Comparison of ENCODE assay signal across 1 cellular context in the genomic region with DNA sequence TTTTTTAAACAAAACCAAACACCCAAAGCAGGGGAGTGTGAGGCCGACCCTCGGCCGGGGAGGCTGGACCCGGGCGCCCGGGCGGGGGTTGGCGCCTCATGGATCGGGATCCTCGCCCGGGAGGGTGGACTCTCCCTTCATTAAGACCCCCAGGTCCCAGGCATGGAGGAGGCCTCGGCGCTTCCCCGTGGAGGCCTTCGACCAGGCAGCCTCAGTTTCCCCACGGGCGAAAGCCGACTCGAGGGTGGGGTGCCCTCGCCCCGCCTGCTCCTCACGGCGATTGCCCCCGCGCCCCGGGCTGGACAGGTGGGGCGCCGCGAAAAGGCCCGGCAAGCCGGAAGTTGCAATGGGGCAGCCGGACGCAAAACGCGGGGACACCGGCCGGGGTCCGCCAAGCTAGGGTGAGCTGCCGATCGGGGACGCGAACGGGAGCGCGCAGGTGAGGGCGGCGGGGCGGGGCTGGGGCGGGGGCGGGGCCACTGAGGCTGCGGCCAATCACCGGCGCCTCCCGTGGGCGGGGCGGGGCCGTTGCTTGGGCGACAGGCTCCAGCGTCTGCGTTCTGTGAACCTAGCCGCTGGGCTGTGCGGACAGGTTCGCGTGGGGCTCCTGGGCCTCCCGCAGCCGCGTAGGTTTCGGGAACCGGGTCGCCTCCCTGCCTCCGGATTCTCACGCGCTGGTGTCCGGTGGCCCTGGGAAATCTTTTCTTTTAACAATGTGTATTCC.
TF ChIP-seq lines count a peak whose summit lies in the region.

No MANE protein-coding gene starts in this region.

TF ChIP-seq in HepG2, 621 proteins besides CTCF, POLR2A, EP300 and RAD21 (continued from another document and continues in another):
- TF ChIP-seq, protein P1, sequence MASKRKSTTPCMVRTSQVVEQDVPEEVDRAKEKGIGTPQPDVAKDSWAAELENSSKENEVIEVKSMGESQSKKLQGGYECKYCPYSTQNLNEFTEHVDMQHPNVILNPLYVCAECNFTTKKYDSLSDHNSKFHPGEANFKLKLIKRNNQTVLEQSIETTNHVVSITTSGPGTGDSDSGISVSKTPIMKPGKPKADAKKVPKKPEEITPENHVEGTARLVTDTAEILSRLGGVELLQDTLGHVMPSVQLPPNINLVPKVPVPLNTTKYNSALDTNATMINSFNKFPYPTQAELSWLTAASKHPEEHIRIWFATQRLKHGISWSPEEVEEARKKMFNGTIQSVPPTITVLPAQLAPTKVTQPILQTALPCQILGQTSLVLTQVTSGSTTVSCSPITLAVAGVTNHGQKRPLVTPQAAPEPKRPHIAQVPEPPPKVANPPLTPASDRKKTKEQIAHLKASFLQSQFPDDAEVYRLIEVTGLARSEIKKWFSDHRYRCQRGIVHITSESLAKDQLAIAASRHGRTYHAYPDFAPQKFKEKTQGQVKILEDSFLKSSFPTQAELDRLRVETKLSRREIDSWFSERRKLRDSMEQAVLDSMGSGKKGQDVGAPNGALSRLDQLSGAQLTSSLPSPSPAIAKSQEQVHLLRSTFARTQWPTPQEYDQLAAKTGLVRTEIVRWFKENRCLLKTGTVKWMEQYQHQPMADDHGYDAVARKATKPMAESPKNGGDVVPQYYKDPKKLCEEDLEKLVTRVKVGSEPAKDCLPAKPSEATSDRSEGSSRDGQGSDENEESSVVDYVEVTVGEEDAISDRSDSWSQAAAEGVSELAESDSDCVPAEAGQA (IDR thresholded peaks at IDR 0.05; ENCODE audit: low read depth), result peak; percentile 79; the same call in 1 of the 2 replicates
- TF ChIP-seq, protein P1 (CRISPR knock-in tag; IDR thresholded peaks at IDR 0.05; ENCODE audit: borderline replicate concordance), result no peak
- TF ChIP-seq ARNT2 (CRISPR knock-in tag; IDR thresholded peaks at IDR 0.05; ENCODE audit: low read depth) (0 out of 2 replicates have a peak, but pooled peaks have one; percentile 31), SNAI1 (CRISPR knock-in tag; IDR thresholded peaks at IDR 0.05; ENCODE audit: borderline replicate concordance) (0 out of 2 replicates have a peak, but pooled peaks have one; percentile 40), ZNF598 (CRISPR knock-in tag; IDR thresholded peaks at IDR 0.05; ENCODE audit: borderline replicate concordance) (no peak), ZSCAN12 (CRISPR knock-in tag; IDR thresholded peaks at IDR 0.05) (no peak), ATM (IDR thresholded peaks at IDR 0.05; ENCODE audit: borderline replicate concordance) (no peak), PHB2 (IDR thresholded peaks at IDR 0.05; ENCODE audit: partially characterized antibody) (no peak), TCF12 (IDR thresholded peaks at IDR 0.05) (no peak), TCF12 (CRISPR knock-in tag; IDR thresholded peaks at IDR 0.05) (0 out of 2 replicates have a peak, but pooled peaks have one; percentile 24), ZNF230 (CRISPR knock-in tag; IDR thresholded peaks at IDR 0.05) (no peak), GLI4 (CRISPR knock-in tag; IDR thresholded peaks at IDR 0.05; ENCODE audit: borderline replicate concordance) (no peak), SMARCC2 (IDR thresholded peaks at IDR 0.05) (no peak), NFYB (CRISPR knock-in tag; IDR thresholded peaks at IDR 0.05) (peak; percentile 59), ZFP62 (CRISPR knock-in tag; IDR thresholded peaks at IDR 0.05) (no peak), ZNF605 (CRISPR knock-in tag; IDR thresholded peaks at IDR 0.05) (peak; percentile 67; the same call in 1 of the 2 replicates), ARNTL (CRISPR knock-in tag; IDR thresholded peaks at IDR 0.05) (no peak; the same call in 1 of the 2 replicates), HDAC2 (CRISPR knock-in tag; IDR thresholded peaks at IDR 0.05) (peak; percentile 69; the same call in 1 of the 2 replicates), CBX1 (IDR thresholded peaks at IDR 0.05; ENCODE audit: low read depth) (peak; percentile 47), ZBTB20 (CRISPR knock-in tag; IDR thresholded peaks at IDR 0.05; ENCODE audit: borderline replicate concordance, low read depth) (0 out of 2 replicates have a peak, but pooled peaks have one; percentile 20), ZNF761 (CRISPR knock-in tag; conservative IDR thresholded peaks at IDR 0.05) (no peak), KDM5B (CRISPR knock-in tag; IDR thresholded peaks at IDR 0.05; ENCODE audit: borderline replicate concordance) (peak; percentile 83; the same call in 1 of the 2 replicates), TBX2 (CRISPR knock-in tag; IDR thresholded peaks at IDR 0.05; ENCODE audit: borderline replicate concordance) (peak; percentile 66; the same call in 1 of the 2 replicates), MAZ (IDR thresholded peaks at IDR 0.05; ENCODE audit: borderline replicate concordance, low read depth, low read length) (peak; percentile 93), MAZ (CRISPR knock-in tag; IDR thresholded peaks at IDR 0.05; ENCODE audit: low read depth) (peak; percentile 92)
- TF ChIP-seq, protein P2, sequence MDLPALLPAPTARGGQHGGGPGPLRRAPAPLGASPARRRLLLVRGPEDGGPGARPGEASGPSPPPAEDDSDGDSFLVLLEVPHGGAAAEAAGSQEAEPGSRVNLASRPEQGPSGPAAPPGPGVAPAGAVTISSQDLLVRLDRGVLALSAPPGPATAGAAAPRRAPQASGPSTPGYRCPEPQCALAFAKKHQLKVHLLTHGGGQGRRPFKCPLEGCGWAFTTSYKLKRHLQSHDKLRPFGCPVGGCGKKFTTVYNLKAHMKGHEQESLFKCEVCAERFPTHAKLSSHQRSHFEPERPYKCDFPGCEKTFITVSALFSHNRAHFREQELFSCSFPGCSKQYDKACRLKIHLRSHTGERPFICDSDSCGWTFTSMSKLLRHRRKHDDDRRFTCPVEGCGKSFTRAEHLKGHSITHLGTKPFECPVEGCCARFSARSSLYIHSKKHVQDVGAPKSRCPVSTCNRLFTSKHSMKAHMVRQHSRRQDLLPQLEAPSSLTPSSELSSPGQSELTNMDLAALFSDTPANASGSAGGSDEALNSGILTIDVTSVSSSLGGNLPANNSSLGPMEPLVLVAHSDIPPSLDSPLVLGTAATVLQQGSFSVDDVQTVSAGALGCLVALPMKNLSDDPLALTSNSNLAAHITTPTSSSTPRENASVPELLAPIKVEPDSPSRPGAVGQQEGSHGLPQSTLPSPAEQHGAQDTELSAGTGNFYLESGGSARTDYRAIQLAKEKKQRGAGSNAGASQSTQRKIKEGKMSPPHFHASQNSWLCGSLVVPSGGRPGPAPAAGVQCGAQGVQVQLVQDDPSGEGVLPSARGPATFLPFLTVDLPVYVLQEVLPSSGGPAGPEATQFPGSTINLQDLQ (CRISPR knock-in tag; IDR thresholded peaks at IDR 0.05), result no peak
- TF ChIP-seq, protein P3, sequence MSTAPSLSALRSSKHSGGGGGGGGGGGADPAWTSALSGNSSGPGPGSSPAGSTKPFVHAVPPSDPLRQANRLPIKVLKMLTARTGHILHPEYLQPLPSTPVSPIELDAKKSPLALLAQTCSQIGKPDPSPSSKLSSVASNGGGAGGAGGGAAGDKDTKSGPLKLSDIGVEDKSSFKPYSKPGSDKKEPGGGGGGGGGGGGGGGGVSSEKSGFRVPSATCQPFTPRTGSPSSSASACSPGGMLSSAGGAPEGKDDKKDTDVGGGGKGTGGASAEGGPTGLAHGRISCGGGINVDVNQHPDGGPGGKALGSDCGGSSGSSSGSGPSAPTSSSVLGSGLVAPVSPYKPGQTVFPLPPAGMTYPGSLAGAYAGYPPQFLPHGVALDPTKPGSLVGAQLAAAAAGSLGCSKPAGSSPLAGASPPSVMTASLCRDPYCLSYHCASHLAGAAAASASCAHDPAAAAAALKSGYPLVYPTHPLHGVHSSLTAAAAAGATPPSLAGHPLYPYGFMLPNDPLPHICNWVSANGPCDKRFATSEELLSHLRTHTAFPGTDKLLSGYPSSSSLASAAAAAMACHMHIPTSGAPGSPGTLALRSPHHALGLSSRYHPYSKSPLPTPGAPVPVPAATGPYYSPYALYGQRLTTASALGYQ (CRISPR knock-in tag; IDR thresholded peaks at IDR 0.05), result peak; percentile 65; the same call in 1 of the 2 replicates
- TF ChIP-seq, protein P4, sequence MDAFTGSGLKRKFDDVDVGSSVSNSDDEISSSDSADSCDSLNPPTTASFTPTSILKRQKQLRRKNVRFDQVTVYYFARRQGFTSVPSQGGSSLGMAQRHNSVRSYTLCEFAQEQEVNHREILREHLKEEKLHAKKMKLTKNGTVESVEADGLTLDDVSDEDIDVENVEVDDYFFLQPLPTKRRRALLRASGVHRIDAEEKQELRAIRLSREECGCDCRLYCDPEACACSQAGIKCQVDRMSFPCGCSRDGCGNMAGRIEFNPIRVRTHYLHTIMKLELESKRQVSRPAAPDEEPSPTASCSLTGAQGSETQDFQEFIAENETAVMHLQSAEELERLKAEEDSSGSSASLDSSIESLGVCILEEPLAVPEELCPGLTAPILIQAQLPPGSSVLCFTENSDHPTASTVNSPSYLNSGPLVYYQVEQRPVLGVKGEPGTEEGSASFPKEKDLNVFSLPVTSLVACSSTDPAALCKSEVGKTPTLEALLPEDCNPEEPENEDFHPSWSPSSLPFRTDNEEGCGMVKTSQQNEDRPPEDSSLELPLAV (CRISPR knock-in tag; conservative IDR thresholded peaks at IDR 0.05; ENCODE audit: low read depth), result no peak
- TF ChIP-seq, protein P5, sequence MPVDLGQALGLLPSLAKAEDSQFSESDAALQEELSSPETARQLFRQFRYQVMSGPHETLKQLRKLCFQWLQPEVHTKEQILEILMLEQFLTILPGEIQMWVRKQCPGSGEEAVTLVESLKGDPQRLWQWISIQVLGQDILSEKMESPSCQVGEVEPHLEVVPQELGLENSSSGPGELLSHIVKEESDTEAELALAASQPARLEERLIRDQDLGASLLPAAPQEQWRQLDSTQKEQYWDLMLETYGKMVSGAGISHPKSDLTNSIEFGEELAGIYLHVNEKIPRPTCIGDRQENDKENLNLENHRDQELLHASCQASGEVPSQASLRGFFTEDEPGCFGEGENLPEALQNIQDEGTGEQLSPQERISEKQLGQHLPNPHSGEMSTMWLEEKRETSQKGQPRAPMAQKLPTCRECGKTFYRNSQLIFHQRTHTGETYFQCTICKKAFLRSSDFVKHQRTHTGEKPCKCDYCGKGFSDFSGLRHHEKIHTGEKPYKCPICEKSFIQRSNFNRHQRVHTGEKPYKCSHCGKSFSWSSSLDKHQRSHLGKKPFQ (CRISPR knock-in tag; IDR thresholded peaks at IDR 0.05; ENCODE audit: insufficient replicate concordance), result no peak
- TF ChIP-seq, protein P6, sequence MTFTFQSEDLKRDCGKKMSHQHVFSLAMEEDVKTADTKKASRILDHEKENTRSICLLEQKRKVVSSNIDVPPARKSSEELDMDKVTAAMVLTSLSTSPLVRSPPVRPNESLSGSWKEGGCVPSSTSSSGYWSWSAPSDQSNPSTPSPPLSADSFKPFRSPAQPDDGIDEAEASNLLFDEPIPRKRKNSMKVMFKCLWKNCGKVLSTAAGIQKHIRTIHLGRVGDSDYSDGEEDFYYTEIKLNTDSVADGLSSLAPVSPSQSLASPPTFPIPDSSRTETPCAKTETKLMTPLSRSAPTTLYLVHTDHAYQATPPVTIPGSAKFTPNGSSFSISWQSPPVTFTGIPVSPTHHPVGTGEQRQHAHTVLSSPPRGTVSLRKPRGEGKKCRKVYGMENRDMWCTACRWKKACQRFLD (CRISPR knock-in tag; IDR thresholded peaks at IDR 0.05; ENCODE audit: borderline replicate concordance), result no peak
- TF ChIP-seq, protein P7, sequence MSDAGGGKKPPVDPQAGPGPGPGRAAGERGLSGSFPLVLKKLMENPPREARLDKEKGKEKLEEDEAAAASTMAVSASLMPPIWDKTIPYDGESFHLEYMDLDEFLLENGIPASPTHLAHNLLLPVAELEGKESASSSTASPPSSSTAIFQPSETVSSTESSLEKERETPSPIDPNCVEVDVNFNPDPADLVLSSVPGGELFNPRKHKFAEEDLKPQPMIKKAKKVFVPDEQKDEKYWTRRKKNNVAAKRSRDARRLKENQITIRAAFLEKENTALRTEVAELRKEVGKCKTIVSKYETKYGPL (CRISPR knock-in tag; IDR thresholded peaks at IDR 0.05), result no peak
- TF ChIP-seq, protein P8, sequence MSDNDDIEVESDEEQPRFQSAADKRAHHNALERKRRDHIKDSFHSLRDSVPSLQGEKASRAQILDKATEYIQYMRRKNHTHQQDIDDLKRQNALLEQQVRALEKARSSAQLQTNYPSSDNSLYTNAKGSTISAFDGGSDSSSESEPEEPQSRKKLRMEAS (IDR thresholded peaks at IDR 0.05), result peak; percentile 84
- TF ChIP-seq, protein P9, sequence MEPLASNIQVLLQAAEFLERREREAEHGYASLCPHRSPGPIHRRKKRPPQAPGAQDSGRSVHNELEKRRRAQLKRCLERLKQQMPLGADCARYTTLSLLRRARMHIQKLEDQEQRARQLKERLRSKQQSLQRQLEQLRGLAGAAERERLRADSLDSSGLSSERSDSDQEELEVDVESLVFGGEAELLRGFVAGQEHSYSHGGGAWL (CRISPR knock-in tag; IDR thresholded peaks at IDR 0.05), result peak; percentile 54
- TF ChIP-seq, protein P10, sequence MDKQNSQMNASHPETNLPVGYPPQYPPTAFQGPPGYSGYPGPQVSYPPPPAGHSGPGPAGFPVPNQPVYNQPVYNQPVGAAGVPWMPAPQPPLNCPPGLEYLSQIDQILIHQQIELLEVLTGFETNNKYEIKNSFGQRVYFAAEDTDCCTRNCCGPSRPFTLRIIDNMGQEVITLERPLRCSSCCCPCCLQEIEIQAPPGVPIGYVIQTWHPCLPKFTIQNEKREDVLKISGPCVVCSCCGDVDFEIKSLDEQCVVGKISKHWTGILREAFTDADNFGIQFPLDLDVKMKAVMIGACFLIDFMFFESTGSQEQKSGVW (CRISPR knock-in tag; IDR thresholded peaks at IDR 0.05; ENCODE audit: borderline replicate concordance), result no peak
- TF ChIP-seq, protein P11, sequence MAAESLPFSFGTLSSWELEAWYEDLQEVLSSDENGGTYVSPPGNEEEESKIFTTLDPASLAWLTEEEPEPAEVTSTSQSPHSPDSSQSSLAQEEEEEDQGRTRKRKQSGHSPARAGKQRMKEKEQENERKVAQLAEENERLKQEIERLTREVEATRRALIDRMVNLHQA (CRISPR knock-in tag; IDR thresholded peaks at IDR 0.05), result no peak
